ENCODE assay signal across 25 cellular contexts in genomic region chr14:71250791-71251190, GRCh38.
"Had no signal": no experiment of that assay in that cellular context is flagged by ENCODE, and none has a peak within 500 bp of the region (broad histone marks: within the 10 kb centered on the region; RNA-seq: fewer than 3 reads in every experiment).

No MANE protein-coding gene starts in this region.

- H3K4me2 ChIP-seq: SK-N-SH had no signal

- H3K4me1 ChIP-seq: body of pancreas, lower lobe of right lung, right lobe of liver, upper lobe of left lung had no signal

- ATAC-seq: body of pancreas, left lobe of liver, lower lobe of right lung, mucosa of descending colon, right lobe of liver had no signal

- H3K4me1 Mint-ChIP-seq: neural crest cell had no signal

- H3K9me3 ChIP-seq: body of pancreas, lower lobe of right lung, mucosa of descending colon, right lobe of liver, SK-N-SH, thoracic aorta, upper lobe of left lung had no signal

- H3K27ac ChIP-seq: body of pancreas, lower lobe of right lung, right lobe of liver, thoracic aorta, upper lobe of left lung had no signal

- H3K27me3 ChIP-seq: body of pancreas, right lobe of liver, upper lobe of left lung had no signal

- H3K36me3 ChIP-seq: lower lobe of right lung, right lobe of liver, thoracic aorta, upper lobe of left lung had no signal

- H3K27me3 Mint-ChIP-seq: activated naive CD8-positive, alpha-beta T cell treated with anti-CD3 and anti-CD28 coated beads, Interleukin-2, amount 10 ng/mL, durations not matched to agents 7 days and 5 days had no signal

- DNase-seq: activated CD4-positive, alpha-beta T cell treated with anti-CD3 and anti-CD28 coated beads for 4 hours; activated CD4-positive, alpha-beta T cell treated with anti-CD3 and anti-CD28 coated beads, Interleukin-2, amount 50 U/mL, for 48 hours; activated CD4-positive, CD25-positive, alpha-beta regulatory T cell; activated CD8-positive, alpha-beta memory T cell treated with anti-CD3 and anti-CD28 coated beads, Interleukin-2, amount 50 U/mL, for 48 hours; activated naive CD4-positive, alpha-beta T cell treated with anti-CD3 and anti-CD28 coated beads for 36 hours; activated naive CD8-positive, alpha-beta T cell treated with anti-CD3 and anti-CD28 coated beads, Interleukin-2, amount 10 ng/mL, durations not matched to agents 7 days and 5 days; activated T-cell treated with anti-CD3 and anti-CD28 coated beads, Interleukin-2, amount 50 U/mL, for 48 hours; anterior cingulate cortex; body of pancreas; immature natural killer cell; lower lobe of right lung; mesendoderm; mucosa of descending colon; occipital lobe; posterior cingulate gyrus; right lobe of liver; SK-N-SH; small intestine; stimulated activated CD4-positive, alpha-beta T cell treated with anti-CD3 and anti-CD28 coated beads, Interleukin-15, amount 100 ng/mL, for 24 hours; stimulated activated CD8-positive, alpha-beta memory T cell treated with anti-CD3 and anti-CD28 coated beads, Interleukin-4, amount 100 ng/mL, for 48 hours; stimulated activated naive CD4-positive, alpha-beta T cell; upper lobe of left lung had no signal

- H3K4me3 Mint-ChIP-seq: activated naive CD4-positive, alpha-beta T cell treated with anti-CD3 and anti-CD28 coated beads for 36 hours; activated naive CD8-positive, alpha-beta T cell treated with anti-CD3 and anti-CD28 coated beads, Interleukin-2, amount 10 ng/mL, durations not matched to agents 7 days and 5 days; immature natural killer cell; neural crest cell had no signal

- H3K27ac Mint-ChIP-seq: activated naive CD4-positive, alpha-beta T cell treated with anti-CD3 and anti-CD28 coated beads for 36 hours; activated naive CD8-positive, alpha-beta T cell treated with anti-CD3 and anti-CD28 coated beads, Interleukin-2, amount 10 ng/mL, durations not matched to agents 7 days and 5 days had no signal

- H3K9ac ChIP-seq: SK-N-SH had no signal

- H3K4me3 ChIP-seq: body of pancreas, lower lobe of right lung, mucosa of descending colon, right lobe of liver, thoracic aorta, upper lobe of left lung had no signal
